ENCODE assay signal across 19 cellular contexts in the genomic region with DNA sequence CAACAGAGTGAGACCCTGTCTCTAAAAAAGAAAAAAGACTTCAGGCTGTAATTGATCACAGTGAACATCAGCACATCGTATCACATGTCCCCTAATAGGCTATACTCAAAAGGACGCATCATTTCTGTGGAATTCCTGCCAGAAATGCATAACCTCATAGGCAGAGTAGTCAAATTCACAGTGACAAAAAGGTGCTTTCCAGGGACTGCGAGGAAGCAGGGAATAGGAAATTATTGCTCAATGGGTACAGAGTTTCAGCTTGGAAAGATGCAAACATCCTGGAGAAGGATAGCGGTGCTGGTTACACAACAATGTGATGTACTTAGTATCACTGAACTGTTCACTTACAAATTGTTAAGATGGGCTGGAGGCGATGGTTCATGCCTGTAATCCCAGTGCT.
"Had no signal": no experiment of that assay in that cellular context is flagged by ENCODE, and none has a peak within 500 bp of the region (broad histone marks: within the 10 kb centered on the region; RNA-seq: fewer than 3 reads in every experiment).

No MANE protein-coding gene starts in this region.

- ATAC-seq: activated CD8-positive, alpha-beta memory T cell treated with anti-CD3 and anti-CD28 coated beads, Interleukin-2, amount 10 ng/mL, durations not matched to agents 7 days and 5 days; left lobe of liver; psoas muscle; stimulated activated naive B cell treated with anti-CD40 and anti-IgM and Interleukin-4, amounts not matched to agents 10 μg/mL and 1 μg/mL and 100 μg/mL, for 72 hours had no signal

- H3K36me3 ChIP-seq: colonic mucosa, sigmoid colon had no signal

- H3K4me3 ChIP-seq: colonic mucosa, psoas muscle, sigmoid colon had no signal

- H3K4me1 Mint-ChIP-seq: activated CD8-positive, alpha-beta memory T cell treated with anti-CD3 and anti-CD28 coated beads, Interleukin-2, amount 10 ng/mL, durations not matched to agents 7 days and 5 days; nephron progenitor cell had no signal

- H3K9me3 ChIP-seq: colonic mucosa, psoas muscle, sigmoid colon had no signal

- H3K4me3 Mint-ChIP-seq: activated CD8-positive, alpha-beta memory T cell treated with anti-CD3 and anti-CD28 coated beads, Interleukin-2, amount 10 ng/mL, durations not matched to agents 7 days and 5 days; activated naive CD8-positive, alpha-beta T cell; activated T-cell treated with anti-CD3 and anti-CD28 coated beads, Interleukin-2, amount 50 U/mL, for 24 hours; memory B cell; nephron progenitor cell; stimulated activated naive B cell treated with anti-CD40 and anti-IgM and Interleukin-4, amounts not matched to agents 10 μg/mL and 1 μg/mL and 100 μg/mL, for 72 hours; T-helper 2 cell treated with Interferon-gamma antibody and Interleukin-4, amounts not matched to agents 5 μg/mL and 100 μg/mL, for 36 hours had no signal

- H3K36me3 Mint-ChIP-seq: activated CD8-positive, alpha-beta memory T cell treated with anti-CD3 and anti-CD28 coated beads, Interleukin-2, amount 10 ng/mL, durations not matched to agents 7 days and 5 days; activated naive CD8-positive, alpha-beta T cell; memory B cell; stimulated activated naive B cell treated with anti-CD40 and anti-IgM and Interleukin-4, amounts not matched to agents 10 μg/mL and 1 μg/mL and 100 μg/mL, for 72 hours had no signal

- H3K4me1 ChIP-seq: colonic mucosa, psoas muscle, sigmoid colon had no signal

- H3K27me3 ChIP-seq: colonic mucosa had no signal

- H3K27ac ChIP-seq: colonic mucosa, psoas muscle, sigmoid colon had no signal

- H3K27ac Mint-ChIP-seq: activated CD8-positive, alpha-beta memory T cell treated with anti-CD3 and anti-CD28 coated beads, Interleukin-2, amount 10 ng/mL, durations not matched to agents 7 days and 5 days; activated naive CD8-positive, alpha-beta T cell; activated T-cell treated with anti-CD3 and anti-CD28 coated beads, Interleukin-2, amount 50 U/mL, for 24 hours; memory B cell; nephron progenitor cell; stimulated activated naive B cell treated with anti-CD40 and anti-IgM and Interleukin-4, amounts not matched to agents 10 μg/mL and 1 μg/mL and 100 μg/mL, for 72 hours; T-helper 2 cell treated with Interferon-gamma antibody and Interleukin-4, amounts not matched to agents 5 μg/mL and 100 μg/mL, for 36 hours had no signal

- H3K9me3 Mint-ChIP-seq: activated T-cell treated with anti-CD3 and anti-CD28 coated beads, Interleukin-2, amount 50 U/mL, for 24 hours; memory B cell; nephron progenitor cell; stimulated activated naive B cell treated with anti-CD40 and anti-IgM and Interleukin-4, amounts not matched to agents 10 μg/mL and 1 μg/mL and 100 μg/mL, for 72 hours; T-helper 2 cell treated with Interferon-gamma antibody and Interleukin-4, amounts not matched to agents 5 μg/mL and 100 μg/mL, for 36 hours had no signal

- H3K27me3 Mint-ChIP-seq: activated T-cell treated with anti-CD3 and anti-CD28 coated beads, Interleukin-2, amount 50 U/mL, for 24 hours had no signal

- DNase-seq: activated CD4-positive, alpha-beta T cell treated with anti-CD3 and anti-CD28 coated beads, Interleukin-2, amount 50 U/mL, for 48 hours; activated CD4-positive, CD25-positive, alpha-beta regulatory T cell treated with anti-CD3 and anti-CD28 coated beads, Interleukin-2, amount 50 U/mL, for 72 hours; activated CD8-positive, alpha-beta memory T cell treated with anti-CD3 and anti-CD28 coated beads, Interleukin-2, amount 10 ng/mL, durations not matched to agents 7 days and 5 days; activated effector memory CD4-positive, alpha-beta T cell treated with anti-CD3 and anti-CD28 coated beads, Interleukin-2, amount 50 U/mL, for 16 hours; activated T-cell treated with anti-CD3 and anti-CD28 coated beads, Interleukin-2, amount 50 U/mL, for 24 hours; colonic mucosa; effector CD4-positive, alpha-beta T cell; glutamatergic neuron; nephron progenitor cell; psoas muscle; sigmoid colon; stimulated activated CD4-positive, alpha-beta T cell treated with anti-CD3 and anti-CD28 coated beads, Interleukin-2, amount 100 ng/mL, for 24 hours; stimulated activated naive B cell treated with anti-CD40 and anti-IgM and Interleukin-4, amounts not matched to agents 10 μg/mL and 1 μg/mL and 100 μg/mL, for 72 hours; SW 1271; trophoblast cell had no signal
